In the genomic region with DNA sequence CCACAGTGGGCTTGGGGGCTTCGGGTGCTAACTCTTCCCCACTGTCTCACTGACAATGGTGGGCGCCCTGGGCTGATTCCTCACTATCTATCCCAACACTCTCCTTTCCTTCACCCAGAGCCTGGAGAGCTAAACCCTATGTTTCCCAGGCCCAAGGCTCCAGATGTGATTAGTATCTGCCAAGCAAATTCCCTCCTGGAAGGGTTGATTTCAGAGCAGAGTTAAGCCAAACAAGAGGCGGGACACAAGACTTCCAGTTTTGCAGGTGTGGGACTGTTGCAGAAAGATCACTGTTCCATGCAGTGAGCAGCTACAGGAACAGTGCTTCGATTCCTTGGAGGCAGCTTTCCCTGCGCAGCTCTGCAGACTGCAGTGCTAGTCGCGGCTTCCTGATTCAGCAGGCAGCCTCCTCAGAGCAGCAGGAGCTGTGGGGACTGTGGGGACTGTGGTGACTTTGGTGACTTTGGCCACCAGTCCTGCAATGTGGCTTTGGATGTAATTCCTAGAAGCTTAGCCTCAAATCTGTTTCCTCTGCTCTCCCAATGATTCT, we compare ENCODE assay signal across 1 cellular context.
A peak's percentile ranks its signal among the peaks of the same experiment; 100 is the strongest.
TF ChIP-seq lines count a peak whose summit lies in the region.

No MANE protein-coding gene starts in this region.

TF ChIP-seq in HepG2, 621 proteins besides CTCF, POLR2A, EP300 and RAD21 (continued from another document):
- TF ChIP-seq, protein P1, sequence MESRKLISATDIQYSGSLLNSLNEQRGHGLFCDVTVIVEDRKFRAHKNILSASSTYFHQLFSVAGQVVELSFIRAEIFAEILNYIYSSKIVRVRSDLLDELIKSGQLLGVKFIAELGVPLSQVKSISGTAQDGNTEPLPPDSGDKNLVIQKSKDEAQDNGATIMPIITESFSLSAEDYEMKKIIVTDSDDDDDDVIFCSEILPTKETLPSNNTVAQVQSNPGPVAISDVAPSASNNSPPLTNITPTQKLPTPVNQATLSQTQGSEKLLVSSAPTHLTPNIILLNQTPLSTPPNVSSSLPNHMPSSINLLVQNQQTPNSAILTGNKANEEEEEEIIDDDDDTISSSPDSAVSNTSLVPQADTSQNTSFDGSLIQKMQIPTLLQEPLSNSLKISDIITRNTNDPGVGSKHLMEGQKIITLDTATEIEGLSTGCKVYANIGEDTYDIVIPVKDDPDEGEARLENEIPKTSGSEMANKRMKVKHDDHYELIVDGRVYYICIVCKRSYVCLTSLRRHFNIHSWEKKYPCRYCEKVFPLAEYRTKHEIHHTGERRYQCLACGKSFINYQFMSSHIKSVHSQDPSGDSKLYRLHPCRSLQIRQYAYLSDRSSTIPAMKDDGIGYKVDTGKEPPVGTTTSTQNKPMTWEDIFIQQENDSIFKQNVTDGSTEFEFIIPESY (CRISPR knock-in tag; IDR thresholded peaks at IDR 0.05), result no peak
- no peak for TF ChIP-seq RBAK (CRISPR knock-in tag; IDR thresholded peaks at IDR 0.05)
- no peak for TF ChIP-seq SPEN (CRISPR knock-in tag; IDR thresholded peaks at IDR 0.05; ENCODE audit: low read depth)
- no peak for TF ChIP-seq ZNF543 (CRISPR knock-in tag; IDR thresholded peaks at IDR 0.05)
- TF ChIP-seq ZSCAN22 (CRISPR knock-in tag; IDR thresholded peaks at IDR 0.05), result no peak
- TF ChIP-seq GATA4 (IDR thresholded peaks at IDR 0.05; ENCODE audit: borderline replicate concordance, low read depth), result no peak
- no peak for TF ChIP-seq ISL2 (CRISPR knock-in tag; IDR thresholded peaks at IDR 0.05)
- TF ChIP-seq ZSCAN30 (CRISPR knock-in tag; IDR thresholded peaks at IDR 0.05), result no peak
- no peak for TF ChIP-seq MIER3 (CRISPR knock-in tag; IDR thresholded peaks at IDR 0.05; ENCODE audit: borderline replicate concordance)
- TF ChIP-seq IRX3 (CRISPR knock-in tag; IDR thresholded peaks at IDR 0.05; ENCODE audit: borderline replicate concordance, low read depth), result no peak
- no peak for TF ChIP-seq REL (CRISPR knock-in tag; conservative IDR thresholded peaks at IDR 0.05)
- TF ChIP-seq ZBTB38 (CRISPR knock-in tag; IDR thresholded peaks at IDR 0.05), result peak; percentile 78; the same call in 1 of the 2 replicates
- no peak for TF ChIP-seq ZNF720 (CRISPR knock-in tag; IDR thresholded peaks at IDR 0.05)
- TF ChIP-seq SNAPC2 (CRISPR knock-in tag; IDR thresholded peaks at IDR 0.05), result no peak
- TF ChIP-seq, protein P2, sequence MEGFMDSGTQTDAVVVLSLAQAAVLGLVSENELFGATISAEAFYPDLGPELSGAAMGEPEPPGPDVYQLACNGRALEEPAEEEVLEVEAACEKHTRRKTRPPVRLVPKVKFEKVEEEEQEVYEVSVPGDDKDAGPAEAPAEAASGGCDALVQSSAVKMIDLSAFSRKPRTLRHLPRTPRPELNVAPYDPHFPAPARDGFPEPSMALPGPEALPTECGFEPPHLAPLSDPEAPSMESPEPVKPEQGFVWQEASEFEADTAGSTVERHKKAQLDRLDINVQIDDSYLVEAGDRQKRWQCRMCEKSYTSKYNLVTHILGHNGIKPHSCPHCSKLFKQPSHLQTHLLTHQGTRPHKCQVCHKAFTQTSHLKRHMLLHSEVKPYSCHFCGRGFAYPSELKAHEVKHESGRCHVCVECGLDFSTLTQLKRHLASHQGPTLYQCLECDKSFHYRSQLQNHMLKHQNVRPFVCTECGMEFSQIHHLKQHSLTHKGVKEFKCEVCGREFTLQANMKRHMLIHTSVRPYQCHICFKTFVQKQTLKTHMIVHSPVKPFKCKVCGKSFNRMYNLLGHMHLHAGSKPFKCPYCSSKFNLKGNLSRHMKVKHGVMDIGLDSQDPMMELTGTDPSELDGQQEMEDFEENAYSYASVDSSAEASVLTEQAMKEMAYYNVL (CRISPR knock-in tag; IDR thresholded peaks at IDR 0.05; ENCODE audit: borderline replicate concordance), result no peak
- TF ChIP-seq ZFP36L1 (CRISPR knock-in tag; IDR thresholded peaks at IDR 0.05), result 0 out of 2 replicates have a peak, but pooled peaks have one; percentile 20
- no peak for TF ChIP-seq ZC3H13 (CRISPR knock-in tag; IDR thresholded peaks at IDR 0.05)
- no peak for TF ChIP-seq ZNF652 (CRISPR knock-in tag; IDR thresholded peaks at IDR 0.05; ENCODE audit: borderline replicate concordance, low read depth)
- TF ChIP-seq ZNF703 (CRISPR knock-in tag; IDR thresholded peaks at IDR 0.05; ENCODE audit: borderline replicate concordance), result no peak
- no peak for TF ChIP-seq CENPT (CRISPR knock-in tag; IDR thresholded peaks at IDR 0.05; ENCODE audit: low read depth)
- TF ChIP-seq, protein P3, sequence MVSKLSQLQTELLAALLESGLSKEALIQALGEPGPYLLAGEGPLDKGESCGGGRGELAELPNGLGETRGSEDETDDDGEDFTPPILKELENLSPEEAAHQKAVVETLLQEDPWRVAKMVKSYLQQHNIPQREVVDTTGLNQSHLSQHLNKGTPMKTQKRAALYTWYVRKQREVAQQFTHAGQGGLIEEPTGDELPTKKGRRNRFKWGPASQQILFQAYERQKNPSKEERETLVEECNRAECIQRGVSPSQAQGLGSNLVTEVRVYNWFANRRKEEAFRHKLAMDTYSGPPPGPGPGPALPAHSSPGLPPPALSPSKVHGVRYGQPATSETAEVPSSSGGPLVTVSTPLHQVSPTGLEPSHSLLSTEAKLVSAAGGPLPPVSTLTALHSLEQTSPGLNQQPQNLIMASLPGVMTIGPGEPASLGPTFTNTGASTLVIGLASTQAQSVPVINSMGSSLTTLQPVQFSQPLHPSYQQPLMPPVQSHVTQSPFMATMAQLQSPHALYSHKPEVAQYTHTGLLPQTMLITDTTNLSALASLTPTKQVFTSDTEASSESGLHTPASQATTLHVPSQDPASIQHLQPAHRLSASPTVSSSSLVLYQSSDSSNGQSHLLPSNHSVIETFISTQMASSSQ (IDR thresholded peaks at IDR 0.05; ENCODE audit: low read depth), result no peak
- TF ChIP-seq, protein P3 (CRISPR knock-in tag; IDR thresholded peaks at IDR 0.05; ENCODE audit: borderline replicate concordance), result no peak
- no peak for TF ChIP-seq RCOR2 (CRISPR knock-in tag; IDR thresholded peaks at IDR 0.05)
